In genomic region chr1:45684402-45684801, GRCh38 we compare ENCODE assay signal across 9 cellular contexts. TPM values are rescaled to one million over a fixed set of nuclear protein-coding genes. Genes with fewer than 3 reads are reported as not detected.
DNase-seq lines count a peak whose midpoint lies in the region; ATAC-seq, FAIRE-seq and TF ChIP-seq lines count a peak whose summit lies in the region.
"Had no signal": no experiment of that assay in that cellular context is flagged by ENCODE, and none has a peak within 500 bp of the region (broad histone marks: within the 10 kb centered on the region; RNA-seq: fewer than 3 reads in every experiment).

No MANE protein-coding gene starts in this region.

- peak overlapping the region; percentile 100 for H3K27ac Mint-ChIP-seq in progenitor cell of endocrine pancreas

- H3K27me3 ChIP-seq in Peyer's patch, result no peaks in the 10 kb centered on the region

- no peaks in the 10 kb centered on the region for H3K36me3 ChIP-seq in Peyer's patch

- peak overlapping the region; percentile 99 for H3K4me3 Mint-ChIP-seq in progenitor cell of endocrine pancreas (ENCODE audit: low read depth)

- no peak overlapping the region for H3K27ac ChIP-seq in Peyer's patch

- H3K4me3 ChIP-seq in GM12864 (ENCODE audit: low read depth, low read length), result peak overlapping the region; percentile 26; the same call in 1 of the 2 replicates
- H3K4me3 ChIP-seq in Peyer's patch, result peak overlapping the region in 3 of 4 donors; percentile 62 to 98 (median 80)
- H3K4me3 ChIP-seq in epithelial cell of proximal tubule (ENCODE audit: low read depth, low read length), result peak overlapping the region; percentile 93

- H3K36me3 Mint-ChIP-seq in progenitor cell of endocrine pancreas (ENCODE audit: insufficient read depth), result no peaks in the 10 kb centered on the region

- peaks cover 0 to 43% (median 6%) of the 10 kb centered on the region in 4 donors for H3K4me1 ChIP-seq in Peyer's patch

- TF ChIP-seq POLR2A in Peyer's patch (IDR thresholded peaks at IDR 0.05) (no peak), H54 (IDR thresholded peaks at IDR 0.05; ENCODE audit: low read depth, low read length) (no peak)

- no peaks in the 10 kb centered on the region for H3K9me3 Mint-ChIP-seq in progenitor cell of endocrine pancreas (ENCODE audit: low read depth)

- no peak for ATAC-seq in left lobe of liver

- no peaks in the 10 kb centered on the region for H3K27me3 Mint-ChIP-seq in progenitor cell of endocrine pancreas

- TF ChIP-seq CTCF in GM12864 (IDR thresholded peaks at IDR 0.05; ENCODE audit: low read depth, low read length, missing control alignments), result no peak
- no peak for TF ChIP-seq CTCF in Peyer's patch (IDR thresholded peaks at IDR 0.05)
- no peak for TF ChIP-seq CTCF in epithelial cell of proximal tubule (conservative IDR thresholded peaks at IDR 0.05; ENCODE audit: low read depth, low read length)
- TF ChIP-seq CTCF in progenitor cell of endocrine pancreas (IDR thresholded peaks at IDR 0.05; ENCODE audit: unreplicated experiment), result no peak

- no peak for FAIRE-seq in H54 (lab: Jason Lieb, UNC)

- H3K9me3 ChIP-seq in Peyer's patch, result no peaks in the 10 kb centered on the region

- DNase-seq in GM12864 (ENCODE audit: low read depth) (no peak), Peyer's patch (no peak), epithelial cell of proximal tubule (ENCODE audit: low read depth) (no peak), progenitor cell of endocrine pancreas (ENCODE audit: low spot score, unreplicated experiment) (no peak), left lobe of liver (ENCODE audit: low spot score) (no peak), H54 (ENCODE audit: insufficient read length, low spot score) (no peak), NCI-H446 (lab: John Stamatoyannopoulos, UW) (no peak)
- no peak for DNase-seq in stimulated activated CD4-positive, alpha-beta T cell treated with anti-CD3 and anti-CD28 coated beads, Interleukin-2, amount 100 ng/mL, for 24 hours
- DNase-seq: effector CD4-positive, alpha-beta T cell had no signal

- H3K4me1 Mint-ChIP-seq in progenitor cell of endocrine pancreas (ENCODE audit: low read depth), result peaks cover 41% of the 10 kb centered on the region

RNA-seq across cellular contexts. Expression of gene GPBP1L1, which starts 1.9 kb away (rescaled TPM):
- total RNA-seq in Peyer's patch (100 to 1,000 TPM; 161 to 258 (median 238) TPM), epithelial cell of proximal tubule (57.1 and 87.8 TPM in 2 replicates), progenitor cell of endocrine pancreas (137 and 153 TPM in 2 replicates), left lobe of liver (76.2 TPM)

RNA-seq across cellular contexts. Expression of gene TMEM69, which starts 3.6 kb away (rescaled TPM):
- total RNA-seq in Peyer's patch, result 10 to 100 TPM in 3 of 4 donors, 1 to 10 TPM in 1; 6.6 to 27.5 (median 22.8) TPM
- 43.8 and 54.5 TPM in 2 replicates for total RNA-seq in epithelial cell of proximal tubule
- total RNA-seq in progenitor cell of endocrine pancreas, result 28.1 and 28.8 TPM in 2 replicates
- total RNA-seq in left lobe of liver, result 6.5 TPM

Comparison
In these comparisons a context has a peak if more than half of its experiments do, and no peak if none do; other contexts are left out.
1. H3K4me3 ChIP-seq: peak in every context shown above with its lines; median percentile 93 in epithelial cell of proximal tubule; 80 in Peyer's patch; 26 in GM12864.